Comparison of ENCODE assay signal across 12 cellular contexts in the genomic region with DNA sequence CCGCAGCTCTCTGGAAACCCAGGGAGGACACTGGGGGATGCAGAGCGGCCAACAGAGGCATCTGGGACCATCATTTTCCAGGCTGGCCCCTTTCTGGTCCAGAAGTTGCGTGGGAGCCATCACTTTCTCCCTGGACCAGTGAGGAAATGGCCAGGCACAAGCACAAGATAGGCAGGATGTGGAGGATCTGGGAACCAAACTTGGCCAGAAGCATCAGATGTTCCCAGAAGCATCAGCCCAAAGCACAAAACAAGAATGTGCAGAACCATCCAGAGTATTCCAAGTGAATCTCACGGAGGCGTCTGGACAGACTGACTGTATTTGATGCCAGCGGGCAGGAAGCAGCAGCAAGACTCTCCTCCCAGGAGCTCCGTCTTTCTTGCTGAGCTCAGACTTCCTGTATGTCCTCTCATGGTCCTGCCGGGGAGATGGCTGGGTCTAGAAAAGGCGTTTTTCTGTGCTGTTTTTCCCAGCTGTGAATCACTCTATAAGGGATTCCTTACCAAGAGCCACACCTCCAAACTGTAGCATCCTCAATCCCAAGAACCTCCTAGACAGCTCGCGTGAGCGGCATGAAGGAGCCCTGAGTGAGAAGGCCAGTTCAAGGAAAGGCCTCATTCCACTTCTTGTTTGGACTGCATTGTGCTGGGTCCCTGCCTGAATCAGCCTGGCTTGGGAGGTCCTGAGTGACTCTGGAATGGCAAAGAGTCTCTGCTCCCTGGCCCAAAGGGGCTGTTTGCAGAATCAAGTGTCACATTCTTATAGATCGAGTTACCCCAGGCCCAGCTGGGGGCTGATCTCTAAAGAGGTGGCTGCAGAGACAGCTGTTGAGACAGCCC. TPM values are rescaled to one million over a fixed set of nuclear protein-coding genes. Genes with fewer than 3 reads are reported as not detected.
DNase-seq lines count a peak whose midpoint lies in the region; ATAC-seq and TF ChIP-seq lines count a peak whose summit lies in the region.
"Had no signal": no experiment of that assay in that cellular context is flagged by ENCODE, and none has a peak within 500 bp of the region (broad histone marks: within the 10 kb centered on the region; RNA-seq: fewer than 3 reads in every experiment).

No MANE protein-coding gene starts in this region.

- no peak for TF ChIP-seq CTCF in IMR-90 (conservative IDR thresholded peaks at IDR 0.05; ENCODE audit: low read depth, low read length)
- no peak for TF ChIP-seq CTCF in colonic mucosa (IDR thresholded peaks at IDR 0.05)
- TF ChIP-seq CTCF in lower lobe of right lung (IDR thresholded peaks at IDR 0.05) = no peak

- H3K4me3 ChIP-seq in IMR-90 (ENCODE audit: insufficient read depth, low read depth, low read length) = no peak overlapping the region
- no peak overlapping the region for H3K4me3 ChIP-seq in colonic mucosa
- no peak overlapping the region for H3K4me3 ChIP-seq in lower lobe of right lung

- H2BK20ac ChIP-seq in IMR-90 (ENCODE audit: low read depth, low read length) = peak overlapping the region; percentile 95

- H3K56ac ChIP-seq in IMR-90 (ENCODE audit: extremely low read depth, insufficient read depth, low read length) = peak overlapping the region; percentile 64; the same call in 1 of the 2 replicates

- H4K5ac ChIP-seq in IMR-90 (ENCODE audit: low read depth, low read length) = peak overlapping the region; percentile 9

- peak overlapping the region; percentile 92 for H3K23ac ChIP-seq in IMR-90 (ENCODE audit: low read depth, low read length)

- H3K36me3 Mint-ChIP-seq in activated naive CD4-positive, alpha-beta T cell treated with anti-CD3 and anti-CD28 coated beads, Interleukin-2, amount 50 U/mL, for 72 hours = peaks cover 0 to 6% of the 10 kb centered on the region in 2 donors

- peaks cover 45% of the 10 kb centered on the region for H3K4me1 ChIP-seq in IMR-90 (ENCODE audit: control insufficient read depth, insufficient read depth, low read length)
- H3K4me1 ChIP-seq in colonic mucosa = peaks cover 7% of the 10 kb centered on the region
- peaks cover 52% of the 10 kb centered on the region for H3K4me1 ChIP-seq in lower lobe of right lung

- H3K9ac ChIP-seq in IMR-90 (ENCODE audit: low read depth, low read length) (peak overlapping the region; percentile 9; the same call in 1 of the 2 replicates), colonic mucosa (ENCODE audit: low read depth in 2 of 2, low read length in 2 of 2) (peak overlapping the region in 1 of 2 donors; percentile 46)

- TF ChIP-seq RAD21 in IMR-90 (IDR thresholded peaks at IDR 0.05; ENCODE audit: low read length) = no peak

- no peaks in the 10 kb centered on the region for H4K20me1 ChIP-seq in IMR-90 (ENCODE audit: insufficient read depth, low read length)

- H3K18ac ChIP-seq in IMR-90 (ENCODE audit: low read depth, low read length) = peak overlapping the region; percentile 30

- 95% methylated on average over 4 of the region's 13 CpGs; no CpG with 5 or more reads in 1 of the 2 experiments for WGBS in IMR-90 (ENCODE audit: extremely low coverage in 2 of 2, insufficient read length in 1 of 2), 2 experiments

- H2BK120ac ChIP-seq in IMR-90 (ENCODE audit: low read depth, low read length) = peak overlapping the region; percentile 96

- peak overlapping the region; percentile 92 for H2BK5ac ChIP-seq in IMR-90 (ENCODE audit: low read depth, low read length, poor library complexity, severe bottlenecking)

- peak overlapping the region; percentile 79 for H3K27ac ChIP-seq in IMR-90 (ENCODE audit: insufficient read depth, low read length)
- H3K27ac ChIP-seq in colonic mucosa = peak overlapping the region; percentile 52
- peak overlapping the region; percentile 80 for H3K27ac ChIP-seq in lower lobe of right lung
- peak overlapping the region; percentile 38 for H3K27ac ChIP-seq in temporal lobe (ENCODE audit: low read depth, low read length)

- in situ Hi-C loops in IMR-90 (cut with MboI; ENCODE audit: low sequenced_read_pairs) = loop anchor here (5.0 kb wide), 1 partner anchor 48 kb away; a partner anchor contains a TSS

- intact Hi-C loops in IMR-90 (cut with micrococcal nuclease) = no loop called here
- intact Hi-C loops in colonic mucosa (cut with DNase I) = no loop called here
- intact Hi-C loops in lower lobe of right lung (cut with DNase I) = no loop called here

- peak overlapping the region; percentile 19 to 90; a peak in 3 of 4 replicates for H4K8ac ChIP-seq in IMR-90 (ENCODE audit: low read depth in 2 of 2, low read length in 2 of 2)

- H2AK5ac ChIP-seq in IMR-90 (ENCODE audit: low read depth, low read length) = peak overlapping the region; percentile 98

- H3K27ac Mint-ChIP-seq in activated naive CD4-positive, alpha-beta T cell treated with anti-CD3 and anti-CD28 coated beads, Interleukin-2, amount 50 U/mL, for 72 hours = peak overlapping the region in 1 of 2 donors; percentile 98

- no peak; the same call in none of the 2 replicates for TF ChIP-seq POLR2A in IMR-90 (IDR thresholded peaks at IDR 0.05; ENCODE audit: low read depth, low read length)

- peaks cover 0 to 60% of the 10 kb centered on the region in 2 experiments; a peak in 3 of 4 replicates for H3K79me1 ChIP-seq in IMR-90 (ENCODE audit: low read depth in 1 of 2, low read length in 2 of 2)

- no peak overlapping the region for H3K4me2 ChIP-seq in IMR-90 (ENCODE audit: low read depth, low read length)

- no TSS peak for BruUV-seq in IMR-90 (replicated peaks; lab: Mats Ljungman, UMichigan)

- peak; percentile 90 for DNase-seq in IMR-90
- DNase-seq in colonic mucosa = no peak
- no peak for DNase-seq in lower lobe of right lung
- DNase-seq in central memory CD4-positive, alpha-beta T cell = no peak
- DNase-seq in activated naive CD4-positive, alpha-beta T cell treated with anti-CD3 and anti-CD28 coated beads, Interleukin-2, amount 50 U/mL, for 72 hours (ENCODE audit: low spot score in 2 of 2) = no peak
- DNase-seq in NOMO-1 treated with DMSO at 0.1 percent for 48 hours (lab: John Stamatoyannopoulos, UW; ENCODE audit: unreplicated experiment) = no peak
- DNase-seq: activated naive CD4-positive, alpha-beta T cell treated with anti-CD3 and anti-CD28 coated beads, Interleukin-2, amount 50 U/mL, for 16 hours; hippocampal formation; NCI-H345; stimulated activated naive CD4-positive, alpha-beta T cell had no signal

- peak overlapping the region; percentile 92; the same call in 2 of the 3 replicates for H2BK15ac ChIP-seq in IMR-90 (ENCODE audit: low read depth, low read length)

- POLR2A ChIA-PET in IMR-90 (lab: Charles Lee; ENCODE audit: unreplicated experiment) = interaction anchor here (1.9 kb wide), 1 partner anchor 20 kb away, joined by 6 read pairs; no protein-coding TSS in a partner anchor

- H3K4ac ChIP-seq in IMR-90 (ENCODE audit: low read depth, low read length) = peak overlapping the region; percentile 94

- H3K9me1 ChIP-seq in IMR-90 (ENCODE audit: insufficient read depth, low read length) = peaks cover 30% of the 10 kb centered on the region

- peak; percentile 45 for ATAC-seq in IMR-90 (ENCODE audit: low read depth)
- peak in 1 of 2 donors; percentile 20 for ATAC-seq in lower lobe of right lung
- ATAC-seq in activated naive CD4-positive, alpha-beta T cell treated with anti-CD3 and anti-CD28 coated beads, Interleukin-2, amount 50 U/mL, for 72 hours = no peak
- no peak for ATAC-seq in GM21529 (IDR thresholded peaks at IDR 0.05; ENCODE audit: unreplicated experiment)

- H3K27me3 ChIP-seq in IMR-90 (ENCODE audit: control insufficient read depth, insufficient read depth, low read length) (no peaks in the 10 kb centered on the region), colonic mucosa (no peaks in the 10 kb centered on the region), lower lobe of right lung (ENCODE audit: low read depth) (no peaks in the 10 kb centered on the region)

- peaks cover 4% of the 10 kb centered on the region; the same call in 1 of the 2 replicates for H3K36me3 ChIP-seq in IMR-90 (ENCODE audit: control insufficient read depth, insufficient read depth, low read length)
- no peaks in the 10 kb centered on the region for H3K36me3 ChIP-seq in colonic mucosa
- peaks cover 15% of the 10 kb centered on the region for H3K36me3 ChIP-seq in lower lobe of right lung

- peak overlapping the region; percentile 78 for H2AFZ ChIP-seq in IMR-90 (replicated peaks; ENCODE audit: low read length, poor library complexity)

- H3K14ac ChIP-seq in IMR-90 (replicated peaks; ENCODE audit: low read depth, low read length) = peak overlapping the region; percentile 90

- H3K9me3 Mint-ChIP-seq in activated naive CD4-positive, alpha-beta T cell treated with anti-CD3 and anti-CD28 coated beads, Interleukin-2, amount 50 U/mL, for 72 hours = no peaks in the 10 kb centered on the region

- CTCF ChIA-PET in IMR-90 (lab: Yijun Ruan, JAX) = interaction anchor here (1.2 to 1.5 kb wide), 2 partner anchors 21 to 36 kb away, joined by 5 to 7 read pairs; no protein-coding TSS in a partner anchor

- H3K9me3 ChIP-seq in IMR-90 (ENCODE audit: control insufficient read depth, insufficient read depth, low read length) = no peaks in the 10 kb centered on the region
- H3K9me3 ChIP-seq in colonic mucosa = no peaks in the 10 kb centered on the region
- no peaks in the 10 kb centered on the region for H3K9me3 ChIP-seq in lower lobe of right lung

- dilution Hi-C loops in IMR-90 (cut with HindIII; ENCODE audit: low sequenced_read_pairs, unreplicated experiment) = no loop called here

- peak overlapping the region; percentile 94 for H2AK9ac ChIP-seq in IMR-90 (replicated peaks; ENCODE audit: low read depth, low read length, poor library complexity)

- peak overlapping the region; percentile 84 for H4K91ac ChIP-seq in IMR-90 (ENCODE audit: insufficient read depth, low read depth, low read length)

TF ChIP-seq in IMR-90, 13 proteins besides CTCF, POLR2A, EP300 and RAD21:
- TF ChIP-seq MAFK (IDR thresholded peaks at IDR 0.05; ENCODE audit: low read depth, low read length) = peak; percentile 72
- TF ChIP-seq, protein P1, sequence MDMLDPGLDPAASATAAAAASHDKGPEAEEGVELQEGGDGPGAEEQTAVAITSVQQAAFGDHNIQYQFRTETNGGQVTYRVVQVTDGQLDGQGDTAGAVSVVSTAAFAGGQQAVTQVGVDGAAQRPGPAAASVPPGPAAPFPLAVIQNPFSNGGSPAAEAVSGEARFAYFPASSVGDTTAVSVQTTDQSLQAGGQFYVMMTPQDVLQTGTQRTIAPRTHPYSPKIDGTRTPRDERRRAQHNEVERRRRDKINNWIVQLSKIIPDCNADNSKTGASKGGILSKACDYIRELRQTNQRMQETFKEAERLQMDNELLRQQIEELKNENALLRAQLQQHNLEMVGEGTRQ (IDR thresholded peaks at IDR 0.05; ENCODE audit: low read depth, low read length) = no peak
- TF ChIP-seq BHLHE40 (IDR thresholded peaks at IDR 0.05; ENCODE audit: low read depth, low read length) = peak; percentile 81

RNA-seq across cellular contexts. Expression of a gene that starts 49.5 kb away (rescaled TPM):
- total RNA-seq in IMR-90 (2012; rRNA removed) (8.9 and 9.1 TPM in 2 replicates), colonic mucosa (10 to 100 TPM; 15.5 to 25.3 TPM), lower lobe of right lung (60.8 TPM), temporal lobe (45.5 TPM)
- 86.2 and 108 TPM in 2 replicates for polyA plus RNA-seq in IMR-90 (2012; rRNA removed)
- 69.9 and 88.4 TPM in 2 replicates for polyA plus RNA-seq in IMR-90 (2012; cell fraction: cytosol; rRNA removed)
- 148 and 251 TPM in 2 replicates for polyA plus RNA-seq in IMR-90 (2012; cell fraction: nucleus; rRNA removed; ENCODE audit: low replicate concordance)
- 1 to 10 TPM in 1 of 2 donors, under 1 TPM in 1; 0.82 to 1.8 TPM for total RNA-seq in activated naive CD4-positive, alpha-beta T cell treated with anti-CD3 and anti-CD28 coated beads, Interleukin-2, amount 50 U/mL, for 72 hours
